In the genomic region with DNA sequence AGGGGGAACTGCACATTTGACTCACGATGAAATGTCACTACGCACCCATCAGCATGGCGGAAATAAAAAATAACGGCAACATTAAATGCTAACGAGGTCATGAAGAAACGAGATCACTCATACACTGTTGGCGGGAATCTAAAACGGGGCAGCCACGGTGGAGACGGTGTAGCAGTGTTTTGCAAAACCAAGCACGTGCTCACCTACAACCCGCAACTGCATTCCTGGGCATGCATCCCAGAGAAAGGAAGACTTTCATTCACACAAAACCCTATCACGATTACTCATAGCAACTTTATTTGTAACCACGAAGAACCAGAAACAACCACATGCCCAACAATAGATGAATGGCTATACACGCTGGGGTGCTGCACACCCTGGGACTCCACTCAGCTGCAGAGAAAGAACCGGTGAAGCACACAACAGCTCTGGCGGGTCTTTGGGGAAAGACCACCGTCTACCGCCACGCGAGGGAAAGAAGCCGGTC, we compare ENCODE assay signal across 21 cellular contexts.
DNase-seq lines count a peak whose midpoint lies in the region; ATAC-seq, FAIRE-seq and TF ChIP-seq lines count a peak whose summit lies in the region.
"Had no signal": no experiment of that assay in that cellular context is flagged by ENCODE, and none has a peak within 500 bp of the region (broad histone marks: within the 10 kb centered on the region; RNA-seq: fewer than 3 reads in every experiment).

No MANE protein-coding gene starts in this region.

- H3K27me3 Mint-ChIP-seq in type B pancreatic cell, result peaks cover 52% of the 10 kb centered on the region

- no peak for DNase-seq in A549 (ENCODE audit: low read depth in 1 of 2, low spot score in 1 of 2)
- peak; percentile 21 for DNase-seq in HK-2 (ENCODE audit: unreplicated experiment)
- peak; percentile 95 for DNase-seq in SW480 (ENCODE audit: low spot score)
- peak; percentile 37 for DNase-seq in glomerular visceral epithelial cell (ENCODE audit: extremely low spot score)
- DNase-seq in NCI-H69 (lab: John Stamatoyannopoulos, UW), result no peak
- no peak for DNase-seq in EL
- DNase-seq in type B pancreatic cell (ENCODE audit: extremely low spot score, unreplicated experiment), result no peak
- DNase-seq: activated CD4-positive, CD25-positive, alpha-beta regulatory T cell treated with anti-CD3 and anti-CD28 coated beads, Interleukin-2, amount 50 U/mL, for 72 hours; activated naive CD4-positive, alpha-beta T cell treated with anti-CD3 and anti-CD28 coated beads, Interleukin-2, amount 50 U/mL, for 16 hours; activated T-cell treated with anti-CD3 and anti-CD28 coated beads, Interleukin-2, amount 50 U/mL, for 72 hours; body of pancreas; CD8-positive, alpha-beta T cell; left lung; NCI-H1417; NCI-H526; retina had no signal

- H3K4me3 ChIP-seq in A549, result no peak overlapping the region
- H3K4me3 ChIP-seq: body of pancreas, coronary artery, left lung had no signal

- CTCF ChIA-PET in A549 (lab: Yijun Ruan, JAX), result interaction anchor here (1.3 to 1.6 kb wide), 2 partner anchors 11 to 17 kb away, joined by 3 to 4 read pairs; no protein-coding TSS in a partner anchor

- ATAC-seq in A549 (peak in 1 of 2 experiments; percentile 15; a peak in 1 of 6 replicates), HG03045 (IDR thresholded peaks at IDR 0.05; ENCODE audit: unreplicated experiment) (no peak)
- ATAC-seq: activated T-cell treated with anti-CD3 and anti-CD28 coated beads, Interleukin-2, amount 50 U/mL, for 72 hours; body of pancreas; CD8-positive, alpha-beta T cell; foreskin keratinocyte; left lung had no signal

- TF ChIP-seq CTCF in A549 (IDR thresholded peaks at IDR 0.05) (no peak), type B pancreatic cell (conservative IDR thresholded peaks at IDR 0.05) (no peak)

- no peaks in the 10 kb centered on the region for H3K4me1 ChIP-seq in A549
- H3K4me1 ChIP-seq: body of pancreas, foreskin keratinocyte, left lung had no signal

- no peak for TF ChIP-seq POLR2A in A549 (IDR thresholded peaks at IDR 0.05; ENCODE audit: low read length)

- no peaks in the 10 kb centered on the region for H3K36me3 Mint-ChIP-seq in type B pancreatic cell
- H3K36me3 Mint-ChIP-seq: CD8-positive, alpha-beta T cell had no signal

- no peak overlapping the region for H3K27ac ChIP-seq in A549
- H3K27ac ChIP-seq: body of pancreas, coronary artery, foreskin keratinocyte, KMS-11, left lung had no signal

- POLR2A ChIA-PET in A549 (lab: Yijun Ruan, JAX), result no interaction called here

- no peak overlapping the region for H3K27ac Mint-ChIP-seq in type B pancreatic cell
- H3K27ac Mint-ChIP-seq: activated T-cell treated with anti-CD3 and anti-CD28 coated beads, Interleukin-2, amount 50 U/mL, for 72 hours; CD8-positive, alpha-beta T cell; T-helper 2 cell treated with Interferon-gamma antibody and Interleukin-4, amounts not matched to agents 5 μg/mL and 100 μg/mL, for 36 hours had no signal

- TF ChIP-seq EP300 in A549 (IDR thresholded peaks at IDR 0.05), result no peak

- no peak overlapping the region for H3K4me2 ChIP-seq in A549
- H3K4me2 ChIP-seq: KMS-11 had no signal

- H3K4me1 Mint-ChIP-seq in type B pancreatic cell (ENCODE audit: unreplicated experiment), result no peaks in the 10 kb centered on the region

- no peaks in the 10 kb centered on the region for H3K9me3 Mint-ChIP-seq in type B pancreatic cell
- H3K9me3 Mint-ChIP-seq: activated T-cell treated with anti-CD3 and anti-CD28 coated beads, Interleukin-2, amount 50 U/mL, for 72 hours; CD8-positive, alpha-beta T cell; T-helper 2 cell treated with Interferon-gamma antibody and Interleukin-4, amounts not matched to agents 5 μg/mL and 100 μg/mL, for 36 hours had no signal

- H3K4me3 Mint-ChIP-seq in type B pancreatic cell, result no peak overlapping the region
- H3K4me3 Mint-ChIP-seq: activated T-cell treated with anti-CD3 and anti-CD28 coated beads, Interleukin-2, amount 50 U/mL, for 72 hours; CD8-positive, alpha-beta T cell; T-helper 2 cell treated with Interferon-gamma antibody and Interleukin-4, amounts not matched to agents 5 μg/mL and 100 μg/mL, for 36 hours had no signal

- peaks cover 3% of the 10 kb centered on the region; the same call in 1 of the 3 replicates for H3K9me3 ChIP-seq in A549
- H3K9me3 ChIP-seq: body of pancreas, left lung had no signal

- no peak for TF ChIP-seq RAD21 in A549 (conservative IDR thresholded peaks at IDR 0.05 in 1 of 2, IDR thresholded peaks at IDR 0.05 in 1 of 2)

- WGBS in A549 (ENCODE audit: missing lambda C conversion rate), result 36% methylated on average over 21 of the region's 22 CpGs

- FAIRE-seq in A549 (lab: Jason Lieb, UNC), result no peak

TF ChIP-seq in A549, 52 proteins besides CTCF, POLR2A, EP300 and RAD21:
- TF ChIP-seq RARB (CRISPR knock-in tag; IDR thresholded peaks at IDR 0.05), result no peak
- no peak for TF ChIP-seq KDM1A (IDR thresholded peaks at IDR 0.05; ENCODE audit: low read depth)
- peak; percentile 77; the same call in 1 of the 2 replicates for TF ChIP-seq RNF2 (IDR thresholded peaks at IDR 0.05; ENCODE audit: borderline replicate concordance, low read depth)
- 0 out of 2 replicates have a peak, but pooled peaks have one; percentile 61 for TF ChIP-seq CBX8 (IDR thresholded peaks at IDR 0.05)
- TF ChIP-seq JUNB (IDR thresholded peaks at IDR 0.05), result no peak
- TF ChIP-seq NR3C1 (IDR thresholded peaks at IDR 0.05), result no peak
TF ChIP-seq in A549: peak in this region for 2.

Comparison
In these comparisons a context has a peak if more than half of its experiments do, and no peak if none do; other contexts are left out.
1. DNase-seq: peak in HK-2 (single experiment), SW480 (single experiment) and glomerular visceral epithelial cell (single experiment); none in A549 (0 of 2), NCI-H69 (single experiment), EL (single experiment) and type B pancreatic cell (single experiment).